ENCODE assay signal across 16 cellular contexts in genomic region chr2:95086017-95086416, GRCh38. TPM values are rescaled to one million over a fixed set of nuclear protein-coding genes. Genes with fewer than 3 reads are reported as not detected.
DNase-seq lines count a peak whose midpoint lies in the region; ATAC-seq and TF ChIP-seq lines count a peak whose summit lies in the region.
"Had no signal": no experiment of that assay in that cellular context is flagged by ENCODE, and none has a peak within 500 bp of the region (broad histone marks: within the 10 kb centered on the region; RNA-seq: fewer than 3 reads in every experiment).

No MANE protein-coding gene starts in this region.

- in situ Hi-C loops in Caki2 (cut with HindIII; ENCODE audit: low pct_unique_long_range_greater_than_20kb, low sequenced_read_pairs) = no loop called here

- H3K4me3 ChIP-seq in mucosa of descending colon = no peak overlapping the region
- H3K4me3 ChIP-seq: A549; BLaER1 treated with 17β-estradiol and CSF1 and Interleukin-3, amounts not matched to agents 10 nM and 100 nM had no signal

- H3K4me1 ChIP-seq in mucosa of descending colon (ENCODE audit: low read depth) = no peaks in the 10 kb centered on the region
- H3K4me1 ChIP-seq: A549; BLaER1 treated with 17β-estradiol and CSF1 and Interleukin-3, amounts not matched to agents 10 nM and 100 nM; Caco-2 had no signal

- H3K9me3 ChIP-seq in mucosa of descending colon = no peaks in the 10 kb centered on the region
- H3K9me3 ChIP-seq: BLaER1 treated with 17β-estradiol and CSF1 and Interleukin-3, amounts not matched to agents 10 nM and 100 nM; Caco-2 had no signal

- H3K36me3 ChIP-seq in mucosa of descending colon (ENCODE audit: low read depth) = no peaks in the 10 kb centered on the region

- H3K9me3 Mint-ChIP-seq in activated T-cell treated with anti-CD3 and anti-CD28 coated beads, Interleukin-2, amount 50 U/mL, for 72 hours = no peaks in the 10 kb centered on the region
- H3K9me3 Mint-ChIP-seq: CD4-positive, alpha-beta T cell; CD8-positive, alpha-beta T cell had no signal

- no peaks in the 10 kb centered on the region for H3K27me3 Mint-ChIP-seq in activated T-cell treated with anti-CD3 and anti-CD28 coated beads, Interleukin-2, amount 50 U/mL, for 72 hours (ENCODE audit: low read depth)
- H3K27me3 Mint-ChIP-seq: B cell; CD4-positive, alpha-beta T cell had no signal

- DNase-seq in activated T-cell treated with anti-CD3 and anti-CD28 coated beads, Interleukin-2, amount 50 U/mL, for 72 hours = no peak
- DNase-seq in activated T-cell treated with anti-CD3 and anti-CD28 coated beads, Interleukin-2, amount 50 U/mL, for 1 hour = no peak
- DNase-seq in Caki2 (ENCODE audit: low read depth) = peak; percentile 51
- no peak for DNase-seq in mucosa of descending colon
- DNase-seq: AML-193; Caco-2; CD4-positive, alpha-beta T cell; CD8-positive, alpha-beta T cell; DMS 273 treated with DMSO at 0.1 percent for 48 hours; DMS153; DMS79 treated with DMSO at 0.1 percent for 48 hours; GF-D8 had no signal

- peak overlapping the region; percentile 19 for H3K27ac Mint-ChIP-seq in activated T-cell treated with anti-CD3 and anti-CD28 coated beads, Interleukin-2, amount 50 U/mL, for 72 hours
- H3K27ac Mint-ChIP-seq: B cell; CD4-positive, alpha-beta T cell; CD8-positive, alpha-beta T cell had no signal

- no peak for ATAC-seq in activated T-cell treated with anti-CD3 and anti-CD28 coated beads, Interleukin-2, amount 50 U/mL, for 72 hours (replicated peaks in 1 of 2)
- peak; percentile 57 for ATAC-seq in mucosa of descending colon
- ATAC-seq in GM21528 (IDR thresholded peaks at IDR 0.05; ENCODE audit: low FRiP score, unreplicated experiment) = no peak
- ATAC-seq: A549; CD8-positive, alpha-beta T cell had no signal

- TF ChIP-seq CTCF in mucosa of descending colon (IDR thresholded peaks at IDR 0.05) = no peak

- H3K36me3 Mint-ChIP-seq in activated T-cell treated with anti-CD3 and anti-CD28 coated beads, Interleukin-2, amount 50 U/mL, for 72 hours (ENCODE audit: insufficient read depth in 2 of 2) = peaks cover 4 to 18% of the 10 kb centered on the region in 2 donors

- no peaks in the 10 kb centered on the region for H3K4me1 Mint-ChIP-seq in activated T-cell treated with anti-CD3 and anti-CD28 coated beads, Interleukin-2, amount 50 U/mL, for 72 hours (ENCODE audit: low read depth)
- H3K4me1 Mint-ChIP-seq: B cell had no signal

- intact Hi-C loops in mucosa of descending colon (cut with DNase I, micrococcal nuclease) = no loop called here

- no peak overlapping the region for H3K4me3 Mint-ChIP-seq in activated T-cell treated with anti-CD3 and anti-CD28 coated beads, Interleukin-2, amount 50 U/mL, for 72 hours
- H3K4me3 Mint-ChIP-seq: B cell; CD4-positive, alpha-beta T cell; CD8-positive, alpha-beta T cell had no signal

RNA-seq across cellular contexts. Expression of gene MRPS5, which starts 35.6 kb away (rescaled TPM):
- total RNA-seq in activated T-cell treated with anti-CD3 and anti-CD28 coated beads, Interleukin-2, amount 50 U/mL, for 72 hours = 10 to 100 TPM; 65.4 to 82.0 TPM
- total RNA-seq in Caki2 (2014; rRNA removed; shearing (Covaris generic); ENCODE audit: low replicate concordance) = 104 and 112 TPM in 2 replicates
- total RNA-seq in mucosa of descending colon = 10 to 100 TPM; 65.1 to 69.6 (median 68.6) TPM
